Comparison of ENCODE assay signal across 1 cellular context in the genomic region with DNA sequence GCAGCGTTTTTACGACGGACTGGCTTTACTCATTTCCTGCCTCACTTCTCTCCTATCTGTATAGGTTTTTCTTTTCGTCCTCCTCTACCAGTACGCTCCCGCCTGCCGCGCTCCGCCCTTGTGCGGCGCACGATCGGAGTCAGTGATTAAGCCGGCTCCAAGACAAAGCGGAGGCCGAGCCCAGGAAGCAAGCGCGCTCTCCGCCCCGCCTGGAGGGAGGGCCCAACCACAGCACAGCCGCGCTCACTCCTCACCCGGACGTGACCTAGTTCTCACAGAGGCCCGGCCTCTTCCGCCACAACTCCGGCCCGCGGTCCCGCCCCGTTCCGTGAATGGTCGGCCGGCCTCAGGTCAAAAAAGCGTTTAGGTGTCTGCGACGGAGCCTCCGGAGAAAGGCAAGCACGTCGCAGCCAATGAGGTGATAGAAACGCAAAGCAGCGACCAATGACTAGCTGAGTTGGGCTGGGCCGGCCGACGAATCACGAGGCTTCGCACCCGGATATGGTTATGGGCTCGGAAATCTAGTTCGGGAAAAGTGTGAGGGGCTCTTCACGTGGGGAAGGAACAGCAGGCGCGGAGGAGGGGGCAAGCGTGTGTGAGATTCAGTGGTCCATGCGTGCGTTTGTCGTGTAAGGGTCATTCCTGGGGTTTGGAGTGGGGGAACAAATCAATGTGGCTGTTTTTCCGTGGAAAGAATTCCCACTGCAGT.
TF ChIP-seq lines count a peak whose summit lies in the region.

Gene METTL13 (plus strand): TSS at position 494 of the 709 bp plus-strand sequence. CDS start 308 bp downstream, outside the sequence.

TF ChIP-seq in HepG2, 621 proteins besides CTCF, POLR2A, EP300 and RAD21 (continued from another document and continues in another):
- TF ChIP-seq, protein P1, sequence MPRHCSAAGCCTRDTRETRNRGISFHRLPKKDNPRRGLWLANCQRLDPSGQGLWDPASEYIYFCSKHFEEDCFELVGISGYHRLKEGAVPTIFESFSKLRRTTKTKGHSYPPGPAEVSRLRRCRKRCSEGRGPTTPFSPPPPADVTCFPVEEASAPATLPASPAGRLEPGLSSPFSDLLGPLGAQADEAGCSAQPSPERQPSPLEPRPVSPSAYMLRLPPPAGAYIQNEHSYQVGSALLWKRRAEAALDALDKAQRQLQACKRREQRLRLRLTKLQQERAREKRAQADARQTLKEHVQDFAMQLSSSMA (CRISPR knock-in tag; IDR thresholded peaks at IDR 0.05), result peak; percentile 99
- no peak for TF ChIP-seq ZNF101 (CRISPR knock-in tag; IDR thresholded peaks at IDR 0.05; ENCODE audit: borderline replicate concordance, low read depth)
- 0 out of 2 replicates have a peak, but pooled peaks have one; percentile 39 for TF ChIP-seq ZNF543 (CRISPR knock-in tag; IDR thresholded peaks at IDR 0.05)
- TF ChIP-seq ZNF670 (CRISPR knock-in tag; IDR thresholded peaks at IDR 0.05; ENCODE audit: borderline replicate concordance), result no peak
- TF ChIP-seq, protein P2, sequence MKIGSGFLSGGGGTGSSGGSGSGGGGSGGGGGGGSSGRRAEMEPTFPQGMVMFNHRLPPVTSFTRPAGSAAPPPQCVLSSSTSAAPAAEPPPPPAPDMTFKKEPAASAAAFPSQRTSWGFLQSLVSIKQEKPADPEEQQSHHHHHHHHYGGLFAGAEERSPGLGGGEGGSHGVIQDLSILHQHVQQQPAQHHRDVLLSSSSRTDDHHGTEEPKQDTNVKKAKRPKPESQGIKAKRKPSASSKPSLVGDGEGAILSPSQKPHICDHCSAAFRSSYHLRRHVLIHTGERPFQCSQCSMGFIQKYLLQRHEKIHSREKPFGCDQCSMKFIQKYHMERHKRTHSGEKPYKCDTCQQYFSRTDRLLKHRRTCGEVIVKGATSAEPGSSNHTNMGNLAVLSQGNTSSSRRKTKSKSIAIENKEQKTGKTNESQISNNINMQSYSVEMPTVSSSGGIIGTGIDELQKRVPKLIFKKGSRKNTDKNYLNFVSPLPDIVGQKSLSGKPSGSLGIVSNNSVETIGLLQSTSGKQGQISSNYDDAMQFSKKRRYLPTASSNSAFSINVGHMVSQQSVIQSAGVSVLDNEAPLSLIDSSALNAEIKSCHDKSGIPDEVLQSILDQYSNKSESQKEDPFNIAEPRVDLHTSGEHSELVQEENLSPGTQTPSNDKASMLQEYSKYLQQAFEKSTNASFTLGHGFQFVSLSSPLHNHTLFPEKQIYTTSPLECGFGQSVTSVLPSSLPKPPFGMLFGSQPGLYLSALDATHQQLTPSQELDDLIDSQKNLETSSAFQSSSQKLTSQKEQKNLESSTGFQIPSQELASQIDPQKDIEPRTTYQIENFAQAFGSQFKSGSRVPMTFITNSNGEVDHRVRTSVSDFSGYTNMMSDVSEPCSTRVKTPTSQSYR (CRISPR knock-in tag; IDR thresholded peaks at IDR 0.05; ENCODE audit: borderline replicate concordance), result peak; percentile 45; the same call in 1 of the 2 replicates
- TF ChIP-seq ZNF235 (CRISPR knock-in tag; IDR thresholded peaks at IDR 0.05; ENCODE audit: borderline replicate concordance), result 0 out of 2 replicates have a peak, but pooled peaks have one; percentile 37
- TF ChIP-seq ZNF569 (CRISPR knock-in tag; IDR thresholded peaks at IDR 0.05; ENCODE audit: borderline replicate concordance), result no peak
- TF ChIP-seq, protein P3, sequence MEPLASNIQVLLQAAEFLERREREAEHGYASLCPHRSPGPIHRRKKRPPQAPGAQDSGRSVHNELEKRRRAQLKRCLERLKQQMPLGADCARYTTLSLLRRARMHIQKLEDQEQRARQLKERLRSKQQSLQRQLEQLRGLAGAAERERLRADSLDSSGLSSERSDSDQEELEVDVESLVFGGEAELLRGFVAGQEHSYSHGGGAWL (CRISPR knock-in tag; IDR thresholded peaks at IDR 0.05), result peak; percentile 39; the same call in 1 of the 2 replicates
- no peak for TF ChIP-seq ZNF460 (CRISPR knock-in tag; IDR thresholded peaks at IDR 0.05; ENCODE audit: borderline replicate concordance)
- TF ChIP-seq, protein P4, sequence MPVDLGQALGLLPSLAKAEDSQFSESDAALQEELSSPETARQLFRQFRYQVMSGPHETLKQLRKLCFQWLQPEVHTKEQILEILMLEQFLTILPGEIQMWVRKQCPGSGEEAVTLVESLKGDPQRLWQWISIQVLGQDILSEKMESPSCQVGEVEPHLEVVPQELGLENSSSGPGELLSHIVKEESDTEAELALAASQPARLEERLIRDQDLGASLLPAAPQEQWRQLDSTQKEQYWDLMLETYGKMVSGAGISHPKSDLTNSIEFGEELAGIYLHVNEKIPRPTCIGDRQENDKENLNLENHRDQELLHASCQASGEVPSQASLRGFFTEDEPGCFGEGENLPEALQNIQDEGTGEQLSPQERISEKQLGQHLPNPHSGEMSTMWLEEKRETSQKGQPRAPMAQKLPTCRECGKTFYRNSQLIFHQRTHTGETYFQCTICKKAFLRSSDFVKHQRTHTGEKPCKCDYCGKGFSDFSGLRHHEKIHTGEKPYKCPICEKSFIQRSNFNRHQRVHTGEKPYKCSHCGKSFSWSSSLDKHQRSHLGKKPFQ (CRISPR knock-in tag; IDR thresholded peaks at IDR 0.05; ENCODE audit: insufficient replicate concordance), result peak; percentile 61
- TF ChIP-seq KDM6A (CRISPR knock-in tag; IDR thresholded peaks at IDR 0.05; ENCODE audit: low read depth), result no peak
- no peak; the same call in 1 of the 2 replicates for TF ChIP-seq ZNF34 (CRISPR knock-in tag; IDR thresholded peaks at IDR 0.05; ENCODE audit: borderline replicate concordance)
- TF ChIP-seq PBX3 (CRISPR knock-in tag; IDR thresholded peaks at IDR 0.05; ENCODE audit: borderline replicate concordance), result no peak
- TF ChIP-seq ELF4 (CRISPR knock-in tag; IDR thresholded peaks at IDR 0.05; ENCODE audit: borderline replicate concordance), result peak; percentile 91; the same call in 1 of the 2 replicates
- no peak; the same call in 1 of the 2 replicates for TF ChIP-seq ZNF703 (CRISPR knock-in tag; IDR thresholded peaks at IDR 0.05; ENCODE audit: borderline replicate concordance)
- TF ChIP-seq ZNF558 (CRISPR knock-in tag; IDR thresholded peaks at IDR 0.05; ENCODE audit: borderline replicate concordance), result no peak
- TF ChIP-seq ZNF562 (CRISPR knock-in tag; IDR thresholded peaks at IDR 0.05; ENCODE audit: borderline replicate concordance), result no peak
- TF ChIP-seq JUN (CRISPR knock-in tag; IDR thresholded peaks at IDR 0.05), result no peak
- peak; percentile 57; the same call in 1 of the 2 replicates for TF ChIP-seq ZNF510 (CRISPR knock-in tag; IDR thresholded peaks at IDR 0.05; ENCODE audit: low read depth)
- no peak; the same call in 1 of the 2 replicates for TF ChIP-seq NFAT5 (CRISPR knock-in tag; IDR thresholded peaks at IDR 0.05)
- peak; percentile 33; the same call in 1 of the 2 replicates for TF ChIP-seq ZNF768 (CRISPR knock-in tag; IDR thresholded peaks at IDR 0.05)
- TF ChIP-seq ZNF713 (CRISPR knock-in tag; IDR thresholded peaks at IDR 0.05), result no peak
- TF ChIP-seq, protein P5, sequence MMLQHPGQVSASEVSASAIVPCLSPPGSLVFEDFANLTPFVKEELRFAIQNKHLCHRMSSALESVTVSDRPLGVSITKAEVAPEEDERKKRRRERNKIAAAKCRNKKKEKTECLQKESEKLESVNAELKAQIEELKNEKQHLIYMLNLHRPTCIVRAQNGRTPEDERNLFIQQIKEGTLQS (CRISPR knock-in tag; IDR thresholded peaks at IDR 0.05), result no peak; the same call in 1 of the 2 replicates
- TF ChIP-seq ZMYM2 (CRISPR knock-in tag; IDR thresholded peaks at IDR 0.05), result peak; percentile 49; the same call in 1 of the 2 replicates
- peak; percentile 84 for TF ChIP-seq NAIF1 (CRISPR knock-in tag; IDR thresholded peaks at IDR 0.05; ENCODE audit: borderline replicate concordance)
- no peak for TF ChIP-seq ZBTB3 (CRISPR knock-in tag; IDR thresholded peaks at IDR 0.05; ENCODE audit: borderline replicate concordance, low read depth)
- TF ChIP-seq ZFP36 (IDR thresholded peaks at IDR 0.05; ENCODE audit: borderline replicate concordance, low read depth, low read length, partially characterized antibody), result no peak
- no peak for TF ChIP-seq ZSCAN30 (CRISPR knock-in tag; IDR thresholded peaks at IDR 0.05)
- TF ChIP-seq ZNF878 (CRISPR knock-in tag; IDR thresholded peaks at IDR 0.05), result no peak
- no peak for TF ChIP-seq ZNF660 (CRISPR knock-in tag; IDR thresholded peaks at IDR 0.05; ENCODE audit: borderline replicate concordance, low read depth)
- TF ChIP-seq CHCHD3 (CRISPR knock-in tag; IDR thresholded peaks at IDR 0.05), result no peak
- no peak for TF ChIP-seq ZNF790 (CRISPR knock-in tag; IDR thresholded peaks at IDR 0.05; ENCODE audit: borderline replicate concordance)
- TF ChIP-seq ZNF180 (CRISPR knock-in tag; IDR thresholded peaks at IDR 0.05; ENCODE audit: borderline replicate concordance, low read depth), result no peak
- TF ChIP-seq, protein P6, sequence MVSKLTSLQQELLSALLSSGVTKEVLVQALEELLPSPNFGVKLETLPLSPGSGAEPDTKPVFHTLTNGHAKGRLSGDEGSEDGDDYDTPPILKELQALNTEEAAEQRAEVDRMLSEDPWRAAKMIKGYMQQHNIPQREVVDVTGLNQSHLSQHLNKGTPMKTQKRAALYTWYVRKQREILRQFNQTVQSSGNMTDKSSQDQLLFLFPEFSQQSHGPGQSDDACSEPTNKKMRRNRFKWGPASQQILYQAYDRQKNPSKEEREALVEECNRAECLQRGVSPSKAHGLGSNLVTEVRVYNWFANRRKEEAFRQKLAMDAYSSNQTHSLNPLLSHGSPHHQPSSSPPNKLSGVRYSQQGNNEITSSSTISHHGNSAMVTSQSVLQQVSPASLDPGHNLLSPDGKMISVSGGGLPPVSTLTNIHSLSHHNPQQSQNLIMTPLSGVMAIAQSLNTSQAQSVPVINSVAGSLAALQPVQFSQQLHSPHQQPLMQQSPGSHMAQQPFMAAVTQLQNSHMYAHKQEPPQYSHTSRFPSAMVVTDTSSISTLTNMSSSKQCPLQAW (CRISPR knock-in tag; IDR thresholded peaks at IDR 0.05), result peak; percentile 97
- TF ChIP-seq ZNF468 (CRISPR knock-in tag; IDR thresholded peaks at IDR 0.05), result no peak
- no peak for TF ChIP-seq THAP8 (CRISPR knock-in tag; IDR thresholded peaks at IDR 0.05; ENCODE audit: borderline replicate concordance)
- peak; percentile 98 for TF ChIP-seq NFYC (CRISPR knock-in tag; IDR thresholded peaks at IDR 0.05)
- TF ChIP-seq KMT2A (CRISPR knock-in tag; IDR thresholded peaks at IDR 0.05), result peak; percentile 84; the same call in 1 of the 2 replicates
- peak; percentile 97 for TF ChIP-seq PHF21A (CRISPR knock-in tag; IDR thresholded peaks at IDR 0.05)
- peak; percentile 41 for TF ChIP-seq NRL (CRISPR knock-in tag; IDR thresholded peaks at IDR 0.05; ENCODE audit: borderline replicate concordance)
- TF ChIP-seq, protein P7, sequence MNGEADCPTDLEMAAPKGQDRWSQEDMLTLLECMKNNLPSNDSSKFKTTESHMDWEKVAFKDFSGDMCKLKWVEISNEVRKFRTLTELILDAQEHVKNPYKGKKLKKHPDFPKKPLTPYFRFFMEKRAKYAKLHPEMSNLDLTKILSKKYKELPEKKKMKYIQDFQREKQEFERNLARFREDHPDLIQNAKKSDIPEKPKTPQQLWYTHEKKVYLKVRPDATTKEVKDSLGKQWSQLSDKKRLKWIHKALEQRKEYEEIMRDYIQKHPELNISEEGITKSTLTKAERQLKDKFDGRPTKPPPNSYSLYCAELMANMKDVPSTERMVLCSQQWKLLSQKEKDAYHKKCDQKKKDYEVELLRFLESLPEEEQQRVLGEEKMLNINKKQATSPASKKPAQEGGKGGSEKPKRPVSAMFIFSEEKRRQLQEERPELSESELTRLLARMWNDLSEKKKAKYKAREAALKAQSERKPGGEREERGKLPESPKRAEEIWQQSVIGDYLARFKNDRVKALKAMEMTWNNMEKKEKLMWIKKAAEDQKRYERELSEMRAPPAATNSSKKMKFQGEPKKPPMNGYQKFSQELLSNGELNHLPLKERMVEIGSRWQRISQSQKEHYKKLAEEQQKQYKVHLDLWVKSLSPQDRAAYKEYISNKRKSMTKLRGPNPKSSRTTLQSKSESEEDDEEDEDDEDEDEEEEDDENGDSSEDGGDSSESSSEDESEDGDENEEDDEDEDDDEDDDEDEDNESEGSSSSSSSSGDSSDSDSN (CRISPR knock-in tag; IDR thresholded peaks at IDR 0.05), result peak; percentile 66
- TF ChIP-seq MAFG (CRISPR knock-in tag; IDR thresholded peaks at IDR 0.05), result no peak
